Comparison of ENCODE assay signal across 13 cellular contexts in the genomic region with DNA sequence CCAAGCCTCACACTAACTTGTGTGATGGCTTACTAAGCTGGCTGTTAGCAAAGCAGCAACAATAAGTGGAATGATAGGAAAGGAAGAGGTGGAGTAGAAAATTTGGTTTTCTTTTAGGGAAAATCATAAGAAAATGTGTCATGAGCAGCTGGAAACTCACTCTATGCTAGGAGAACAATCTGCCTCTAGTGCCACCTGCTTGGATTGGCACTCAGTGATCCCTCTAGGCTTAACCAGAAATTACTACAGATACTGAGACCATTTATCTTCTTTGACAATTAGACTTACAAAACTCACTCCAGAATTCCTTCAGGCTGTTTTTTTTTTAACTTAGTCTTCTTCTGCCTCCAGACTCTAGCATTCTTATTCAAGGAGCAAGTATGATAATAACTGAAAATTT.
DNase-seq lines count a peak whose midpoint lies in the region; ATAC-seq lines count a peak whose summit lies in the region.
"Had no signal": no experiment of that assay in that cellular context is flagged by ENCODE, and none has a peak within 500 bp of the region (broad histone marks: within the 10 kb centered on the region; RNA-seq: fewer than 3 reads in every experiment).

No MANE protein-coding gene starts in this region.

- no peak overlapping the region for H3K4me3 ChIP-seq in CD8-positive, alpha-beta memory T cell (ENCODE audit: low read length)

- H3K36me3 ChIP-seq in CD8-positive, alpha-beta memory T cell (ENCODE audit: insufficient read depth, low read length): no peaks in the 10 kb centered on the region

- ATAC-seq in central memory CD8-positive, alpha-beta T cell (replicated peaks; ENCODE audit: extremely low read depth, poor library complexity, severe bottlenecking): no peak
- ATAC-seq in naive thymus-derived CD8-positive, alpha-beta T cell: no peak
- no peak for ATAC-seq in HG03439 (IDR thresholded peaks at IDR 0.05; ENCODE audit: unreplicated experiment)
- ATAC-seq in HG03432 (IDR thresholded peaks at IDR 0.05; ENCODE audit: unreplicated experiment): no peak
- ATAC-seq: Panc1, Right ventricle myocardium inferior had no signal

- H3K4me1 ChIP-seq in CD8-positive, alpha-beta memory T cell (ENCODE audit: insufficient read depth, low read length): peaks cover 25% of the 10 kb centered on the region

- H3K4me3 Mint-ChIP-seq in CD8-positive, alpha-beta memory T cell: peak overlapping the region in 2 of 7 donors; percentile 8 to 74
- H3K4me3 Mint-ChIP-seq in central memory CD8-positive, alpha-beta T cell: no peak overlapping the region
- H3K4me3 Mint-ChIP-seq in naive thymus-derived CD8-positive, alpha-beta T cell: peak overlapping the region in 7 of 10 donors; percentile 4 to 75 (median 22)

- H3K27ac Mint-ChIP-seq in CD8-positive, alpha-beta memory T cell: peak overlapping the region; percentile 64 to 98 (median 94)
- H3K27ac Mint-ChIP-seq in central memory CD8-positive, alpha-beta T cell (ENCODE audit: low read depth): peak overlapping the region; percentile 71
- peak overlapping the region; percentile 25 to 95 (median 88) for H3K27ac Mint-ChIP-seq in naive thymus-derived CD8-positive, alpha-beta T cell

- H3K27ac ChIP-seq in CD8-positive, alpha-beta memory T cell (ENCODE audit: low read depth, low read length): no peak overlapping the region

- H3K9me3 ChIP-seq in CD8-positive, alpha-beta memory T cell (ENCODE audit: low read length): no peaks in the 10 kb centered on the region

- DNase-seq in Ammon's horn (ENCODE audit: low spot score) (peak; percentile 34), NCI-H2029 (lab: John Stamatoyannopoulos, UW) (no peak)
- DNase-seq in CD8-positive, alpha-beta memory T cell: no peak
- DNase-seq in central memory CD8-positive, alpha-beta T cell (ENCODE audit: low spot score in 2 of 2): no peak
- DNase-seq in naive thymus-derived CD8-positive, alpha-beta T cell: no peak
- DNase-seq: GOT3, NCI-H1105 treated with DMSO at 0.1 percent for 48 hours, NCI-H1930, NCI-H510A treated with DMSO at 0.1 percent for 48 hours had no signal

- H3K27me3 ChIP-seq in CD8-positive, alpha-beta memory T cell (ENCODE audit: insufficient read depth, low read length, poor library complexity, severe bottlenecking): no peaks in the 10 kb centered on the region

- CTCF ChIA-PET in CD8-positive, alpha-beta memory T cell (lab: Charles Lee): interaction anchor here (2.3 kb wide), 1 partner anchor 49 kb away, joined by 13 read pairs; no protein-coding TSS in a partner anchor

- no peaks in the 10 kb centered on the region for H3K9me3 Mint-ChIP-seq in CD8-positive, alpha-beta memory T cell
- H3K9me3 Mint-ChIP-seq in central memory CD8-positive, alpha-beta T cell: no peaks in the 10 kb centered on the region
- H3K9me3 Mint-ChIP-seq in naive thymus-derived CD8-positive, alpha-beta T cell: no peaks in the 10 kb centered on the region

- peaks cover 31 to 35% (median 32%) of the 10 kb centered on the region in 3 donors for H3K4me1 Mint-ChIP-seq in CD8-positive, alpha-beta memory T cell
- peaks cover 23% of the 10 kb centered on the region for H3K4me1 Mint-ChIP-seq in central memory CD8-positive, alpha-beta T cell
- peaks cover 18 to 55% (median 37%) of the 10 kb centered on the region in 4 donors for H3K4me1 Mint-ChIP-seq in naive thymus-derived CD8-positive, alpha-beta T cell

- H3K36me3 Mint-ChIP-seq in CD8-positive, alpha-beta memory T cell: peaks cover 0 to 9% (median 0%) of the 10 kb centered on the region in 3 donors
- peaks cover 1% of the 10 kb centered on the region for H3K36me3 Mint-ChIP-seq in central memory CD8-positive, alpha-beta T cell (ENCODE audit: insufficient read depth)
- no peaks in the 10 kb centered on the region for H3K36me3 Mint-ChIP-seq in naive thymus-derived CD8-positive, alpha-beta T cell

- H3K27me3 Mint-ChIP-seq in CD8-positive, alpha-beta memory T cell: no peaks in the 10 kb centered on the region
- no peaks in the 10 kb centered on the region for H3K27me3 Mint-ChIP-seq in central memory CD8-positive, alpha-beta T cell
- no peaks in the 10 kb centered on the region for H3K27me3 Mint-ChIP-seq in naive thymus-derived CD8-positive, alpha-beta T cell

- POLR2A ChIA-PET in CD8-positive, alpha-beta memory T cell (lab: Charles Lee): interaction anchor here (1.8 kb wide), 1 partner anchor 9 kb away, joined by 5 read pairs; no protein-coding TSS in a partner anchor
- POLR2A ChIA-PET in naive thymus-derived CD8-positive, alpha-beta T cell (lab: Charles Lee): interaction anchor here (3.4 kb wide), 1 partner anchor 9 kb away, joined by 26 read pairs; no protein-coding TSS in a partner anchor
